ENCODE assay signal across 12 cellular contexts in the genomic region with DNA sequence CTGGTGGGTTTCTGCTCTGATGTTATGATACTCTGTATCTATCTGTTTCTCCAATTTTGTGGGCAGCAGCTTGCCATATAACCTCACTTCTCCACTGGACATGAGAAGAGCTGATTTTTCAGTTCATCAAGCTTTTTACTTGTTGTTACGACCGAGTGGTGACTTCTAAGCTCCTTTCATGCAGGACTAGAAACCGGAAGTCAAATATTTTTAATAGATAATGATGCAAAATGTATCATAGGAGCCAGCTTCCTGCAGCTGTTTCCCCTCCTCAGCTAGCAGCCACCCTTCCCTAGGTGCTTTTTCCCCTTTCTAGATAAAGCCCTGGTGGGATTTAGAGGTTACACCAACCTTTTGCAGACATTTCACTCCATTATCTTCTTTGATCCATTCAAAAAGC. TPM values are rescaled to one million over a fixed set of nuclear protein-coding genes. Genes with fewer than 3 reads are reported as not detected.
A peak's percentile ranks its signal among the peaks of the same experiment; 100 is the strongest.
DNase-seq lines count a peak whose midpoint lies in the region; ATAC-seq and TF ChIP-seq lines count a peak whose summit lies in the region.
"Had no signal": no experiment of that assay in that cellular context is flagged by ENCODE, and none has a peak within 500 bp of the region (broad histone marks: within the 10 kb centered on the region; RNA-seq: fewer than 3 reads in every experiment).

No MANE protein-coding gene starts in this region.

- H3K4me1 ChIP-seq in DND-41 (ENCODE audit: insufficient read depth, low read length) (peaks cover 55% of the 10 kb centered on the region), IMR-90 (ENCODE audit: control insufficient read depth, insufficient read depth, low read length) (peaks cover 4% of the 10 kb centered on the region), mucosa of descending colon (ENCODE audit: low read depth) (peaks cover 10% of the 10 kb centered on the region), breast epithelium (no peaks in the 10 kb centered on the region)

- no peak overlapping the region for H3K56ac ChIP-seq in IMR-90 (ENCODE audit: extremely low read depth, insufficient read depth, low read length)

- no peaks in the 10 kb centered on the region for H3K27me3 Mint-ChIP-seq in activated B cell treated with CpG ODN at 0.5 μM for 24 hours

- BruUV-seq in IMR-90 (replicated peaks; lab: Mats Ljungman, UMichigan): no TSS peak

- H3K23ac ChIP-seq in IMR-90 (ENCODE audit: low read depth, low read length): peak overlapping the region; percentile 16; the same call in 1 of the 2 replicates

- H3K27me3 ChIP-seq in DND-41 (ENCODE audit: insufficient read depth, low read length, poor library complexity): no peaks in the 10 kb centered on the region
- H3K27me3 ChIP-seq in IMR-90 (ENCODE audit: control insufficient read depth, insufficient read depth, low read length): no peaks in the 10 kb centered on the region
- no peaks in the 10 kb centered on the region for H3K27me3 ChIP-seq in breast epithelium
- H3K27me3 ChIP-seq: neutrophil had no signal

- in situ Hi-C loops in IMR-90 (cut with MboI; ENCODE audit: low sequenced_read_pairs): no loop called here

- 0 out of 2 replicates have a peak, but pooled peaks cover 3% of the 10 kb centered on the region for H3K9me1 ChIP-seq in IMR-90 (ENCODE audit: insufficient read depth, low read length)

- dilution Hi-C loops in IMR-90 (cut with HindIII; ENCODE audit: low sequenced_read_pairs, unreplicated experiment): no loop called here

- peak overlapping the region; percentile 71 for H3K4me3 Mint-ChIP-seq in activated B cell treated with CpG ODN at 0.5 μM for 24 hours
- H3K4me3 Mint-ChIP-seq: WTC11 had no signal

- peak overlapping the region in 1 of 2 experiments; percentile 9; a peak in 1 of 4 replicates for H3K4me3 ChIP-seq in DND-41 (ENCODE audit: low read depth in 1 of 2, low read length in 2 of 2)
- H3K4me3 ChIP-seq in IMR-90 (ENCODE audit: insufficient read depth, low read depth, low read length): no peak overlapping the region
- H3K4me3 ChIP-seq in mucosa of descending colon: no peak overlapping the region
- no peak overlapping the region for H3K4me3 ChIP-seq in lower leg skin (ENCODE audit: low read depth, poor library complexity, severe bottlenecking)
- no peak overlapping the region for H3K4me3 ChIP-seq in breast epithelium

- peaks cover 2% of the 10 kb centered on the region for H3K36me3 Mint-ChIP-seq in activated B cell treated with CpG ODN at 0.5 μM for 24 hours (ENCODE audit: low read depth)
- H3K36me3 Mint-ChIP-seq: WTC11 had no signal

- H3K9me3 Mint-ChIP-seq in activated B cell treated with CpG ODN at 0.5 μM for 24 hours: no peaks in the 10 kb centered on the region

- H3K14ac ChIP-seq in IMR-90 (replicated peaks; ENCODE audit: low read depth, low read length): 0 out of 2 replicates have a peak overlapping the region, but pooled peaks have one; percentile 41

- H3K9ac ChIP-seq in DND-41 (ENCODE audit: low read depth, low read length): no peak overlapping the region
- H3K9ac ChIP-seq in IMR-90 (ENCODE audit: low read depth, low read length): no peak overlapping the region

- ATAC-seq in DND-41 (ENCODE audit: insufficient read depth, low read depth): no peak
- no peak for ATAC-seq in IMR-90 (ENCODE audit: low read depth)
- ATAC-seq in activated B cell treated with CpG ODN at 0.5 μM for 24 hours (ENCODE audit: low read depth): peak; percentile 18
- peak; percentile 44 for ATAC-seq in mucosa of descending colon
- ATAC-seq in GM19463 (IDR thresholded peaks at IDR 0.05; ENCODE audit: unreplicated experiment): no peak
- ATAC-seq: WTC11 had no signal

- DNase-seq in DND-41: no peak
- DNase-seq in IMR-90: no peak
- no peak for DNase-seq in activated B cell treated with CpG ODN at 0.5 μM for 24 hours
- no peak for DNase-seq in mucosa of descending colon
- no peak for DNase-seq in lower leg skin (ENCODE audit: low spot score in 2 of 2)
- no peak for DNase-seq in NCI-H748 treated with DMSO at 0.1 percent for 48 hours (lab: John Stamatoyannopoulos, UW)
- no peak for DNase-seq in breast epithelium (ENCODE audit: low spot score in 2 of 2)
- DNase-seq: COR-L47, NCI-H226 had no signal

- H2BK5ac ChIP-seq in IMR-90 (ENCODE audit: low read depth, low read length, poor library complexity, severe bottlenecking): no peak overlapping the region

- no peak overlapping the region for H2BK15ac ChIP-seq in IMR-90 (ENCODE audit: low read depth, low read length)

- no peaks in the 10 kb centered on the region for H3K79me1 ChIP-seq in IMR-90 (ENCODE audit: low read depth in 1 of 2, low read length in 2 of 2)

- CTCF ChIA-PET in IMR-90 (lab: Yijun Ruan, JAX) (no interaction called here), activated B cell treated with CpG ODN at 0.5 μM for 24 hours (lab: Charles Lee) (interaction anchor here (1.0 to 2.2 kb wide), 5 partner anchors 16 to 151 kb away, joined by 4 to 6 read pairs (median 6); partner anchors contain the start of genes LSM11 and SOX30)

- no peak overlapping the region for H4K5ac ChIP-seq in IMR-90 (ENCODE audit: low read depth, low read length)

- no peak for TF ChIP-seq RAD21 in IMR-90 (IDR thresholded peaks at IDR 0.05; ENCODE audit: low read length)

- H2AK5ac ChIP-seq in IMR-90 (ENCODE audit: low read depth, low read length): no peak overlapping the region

- H4K91ac ChIP-seq in IMR-90 (ENCODE audit: insufficient read depth, low read depth, low read length): no peak overlapping the region

- H2AFZ ChIP-seq in DND-41 (ENCODE audit: low read depth, low read length) (peak overlapping the region; percentile 51), IMR-90 (replicated peaks; ENCODE audit: low read length, poor library complexity) (no peak overlapping the region)

- H2BK20ac ChIP-seq in IMR-90 (ENCODE audit: low read depth, low read length): no peak overlapping the region

- peak overlapping the region; percentile 93 for H3K27ac Mint-ChIP-seq in activated B cell treated with CpG ODN at 0.5 μM for 24 hours
- H3K27ac Mint-ChIP-seq: WTC11 had no signal

- H4K20me1 ChIP-seq in DND-41 (ENCODE audit: insufficient read depth, low read length) (no peaks in the 10 kb centered on the region), IMR-90 (ENCODE audit: insufficient read depth, low read length) (no peaks in the 10 kb centered on the region)

- H3K9me3 ChIP-seq in DND-41 (ENCODE audit: insufficient read depth, low read length, severe bottlenecking) (no peaks in the 10 kb centered on the region), IMR-90 (ENCODE audit: control insufficient read depth, insufficient read depth, low read length) (no peaks in the 10 kb centered on the region), mucosa of descending colon (no peaks in the 10 kb centered on the region), breast epithelium (no peaks in the 10 kb centered on the region)
- H3K9me3 ChIP-seq: neutrophil had no signal

- H3K4me2 ChIP-seq in DND-41 (ENCODE audit: insufficient read depth, low read length) (peak overlapping the region; percentile 37), IMR-90 (ENCODE audit: low read depth, low read length) (no peak overlapping the region)

- no peak overlapping the region for H2AK9ac ChIP-seq in IMR-90 (replicated peaks; ENCODE audit: low read depth, low read length, poor library complexity)

- no peak for TF ChIP-seq CTCF in DND-41 (IDR thresholded peaks at IDR 0.05; ENCODE audit: borderline replicate concordance, extremely low read depth, low read length, poor library complexity, severe bottlenecking)
- TF ChIP-seq CTCF in IMR-90 (conservative IDR thresholded peaks at IDR 0.05; ENCODE audit: low read depth, low read length): no peak
- TF ChIP-seq CTCF in activated B cell treated with CpG ODN at 0.5 μM for 24 hours (IDR thresholded peaks at IDR 0.05): no peak
- TF ChIP-seq CTCF in mucosa of descending colon (IDR thresholded peaks at IDR 0.05): no peak
- TF ChIP-seq CTCF in lower leg skin (IDR thresholded peaks at IDR 0.05): no peak
- no peak for TF ChIP-seq CTCF in breast epithelium (IDR thresholded peaks at IDR 0.05)

- H3K4ac ChIP-seq in IMR-90 (ENCODE audit: low read depth, low read length): peak overlapping the region; percentile 2; the same call in 1 of the 2 replicates

- POLR2A ChIA-PET in IMR-90 (lab: Charles Lee; ENCODE audit: unreplicated experiment): no interaction called here
- POLR2A ChIA-PET in activated B cell treated with CpG ODN at 0.5 μM for 24 hours (lab: Charles Lee): interaction anchor here (0.7 to 10.0 kb wide), 21 partner anchors 9 to 320 kb away, joined by 3 to 206 read pairs (median 9); partner anchors contain the start of genes ADAM19, LSM11 and THG1L

- peak overlapping the region; percentile 50; the same call in 1 of the 2 replicates for H2BK120ac ChIP-seq in IMR-90 (ENCODE audit: low read depth, low read length)

- H3K36me3 ChIP-seq in DND-41 (ENCODE audit: insufficient read depth, low read length) (no peaks in the 10 kb centered on the region), IMR-90 (ENCODE audit: control insufficient read depth, insufficient read depth, low read length) (no peaks in the 10 kb centered on the region), mucosa of descending colon (ENCODE audit: low read depth) (no peaks in the 10 kb centered on the region), breast epithelium (no peaks in the 10 kb centered on the region)
- H3K36me3 ChIP-seq: neutrophil had no signal

- intact Hi-C loops in IMR-90 (cut with micrococcal nuclease): no loop called here
- intact Hi-C loops in activated B cell treated with CpG ODN at 0.5 μM for 24 hours (cut with micrococcal nuclease): loop anchor here (1.0 to 2.0 kb wide), 4 partner anchors 10 to 58 kb away; no protein-coding TSS in a partner anchor
- intact Hi-C loops in mucosa of descending colon (cut with DNase I, micrococcal nuclease): no loop called here
- intact Hi-C loops in lower leg skin (cut with DNase I; ENCODE audit: low total_unique reads): loop anchor here (5.0 kb wide), 1 partner anchor 430 kb away; no protein-coding TSS in a partner anchor
- intact Hi-C loops in breast epithelium (cut with DNase I; ENCODE audit: low total_unique reads): no loop called here

- H3K18ac ChIP-seq in IMR-90 (ENCODE audit: low read depth, low read length): no peak overlapping the region; the same call in 1 of the 2 replicates

- TF ChIP-seq POLR2A in IMR-90 (IDR thresholded peaks at IDR 0.05; ENCODE audit: low read depth, low read length): no peak
- no peak for TF ChIP-seq POLR2A in lower leg skin (IDR thresholded peaks at IDR 0.05)
- TF ChIP-seq POLR2A in breast epithelium (IDR thresholded peaks at IDR 0.05): no peak

- no peaks in the 10 kb centered on the region for H3K79me2 ChIP-seq in DND-41 (ENCODE audit: insufficient read depth, low read length)

- WGBS in IMR-90 (ENCODE audit: extremely low coverage in 2 of 2, insufficient read length in 1 of 2), 2 experiments: no CpG with 5 or more reads among the region's 3 CpGs
- 61 to 70% methylated on average over 3 of the region's 3 CpGs for WGBS in lower leg skin, 2 donors

- no peak overlapping the region for H4K8ac ChIP-seq in IMR-90 (ENCODE audit: low read depth in 2 of 2, low read length in 2 of 2)

- H3K4me1 Mint-ChIP-seq in activated B cell treated with CpG ODN at 0.5 μM for 24 hours: peaks cover 70% of the 10 kb centered on the region

- H3K27ac ChIP-seq in DND-41 (ENCODE audit: low read length) (peak overlapping the region; percentile 54), IMR-90 (ENCODE audit: insufficient read depth, low read length) (no peak overlapping the region), breast epithelium (no peak overlapping the region)
- H3K27ac ChIP-seq: neutrophil had no signal

RNA-seq across cellular contexts. Expression of gene ADAM19, which starts 17.0 kb away (rescaled TPM):
- total RNA-seq in IMR-90 (2012; rRNA removed) (35.5 and 38.3 TPM in 2 replicates), activated B cell treated with CpG ODN at 0.5 μM for 24 hours (115 and 136 TPM in 2 replicates), mucosa of descending colon (10 to 100 TPM in 1 of 3 donors, 1 to 10 TPM in 2; 6.4 to 32.6 (median 8.9) TPM), lower leg skin (1 to 10 TPM in 2 of 4 donors, under 1 TPM in 2; 0.68 to 1.7 (median 1.0) TPM), breast epithelium (1 to 10 TPM; 1.9 to 3.6 (median 3.5) TPM)
- 47.8 and 49.2 TPM in 2 replicates for polyA plus RNA-seq in IMR-90 (2012; rRNA removed)
- polyA plus RNA-seq in IMR-90 (2012; cell fraction: cytosol; rRNA removed): 25.7 and 37.1 TPM in 2 replicates
- 70.4 and 79.6 TPM in 2 replicates for polyA plus RNA-seq in IMR-90 (2012; cell fraction: nucleus; rRNA removed; ENCODE audit: low replicate concordance)

RNA-seq across cellular contexts. Expression of gene SOX30, which starts 59.6 kb away (rescaled TPM):
- total RNA-seq in IMR-90 (2012; rRNA removed) (not detected in 2 replicates), activated B cell treated with CpG ODN at 0.5 μM for 24 hours (0.37 and 0.47 TPM in 2 replicates), mucosa of descending colon (under 1 TPM; 0.22 to 0.29 (median 0.29) TPM), lower leg skin (under 1 TPM in 1 of 4 donors, not detected in 3; 0.10 TPM), breast epithelium (under 1 TPM in 1 of 3 donors, not detected in 2; 0.16 TPM)
- not detected in 2 replicates for polyA plus RNA-seq in IMR-90 (2012; rRNA removed)
- 0.02 and 0.04 TPM in 2 replicates for polyA plus RNA-seq in IMR-90 (2012; cell fraction: cytosol; rRNA removed)
- 0.06 TPM in 1 of 2 replicates, not detected in the other for polyA plus RNA-seq in IMR-90 (2012; cell fraction: nucleus; rRNA removed; ENCODE audit: low replicate concordance)

Comparison
In these comparisons a context has a peak if more than half of its experiments do, and no peak if none do; other contexts are left out.
1. ATAC-seq: peak in activated B cell treated with CpG ODN at 0.5 μM for 24 hours (single experiment) and mucosa of descending colon (single experiment); none in DND-41 (single experiment), IMR-90 (single experiment) and GM19463 (single experiment).
2. intact Hi-C loops: an anchor here in activated B cell treated with CpG ODN at 0.5 μM for 24 hours (1.0 to 2.0 kb wide) and lower leg skin (5.0 kb wide); none called in IMR-90, mucosa of descending colon and breast epithelium.